In genomic region chr9:78549711-78550110, GRCh38 we compare ENCODE assay signal across 26 cellular contexts.
"Had no signal": no experiment of that assay in that cellular context is flagged by ENCODE, and none has a peak within 500 bp of the region (broad histone marks: within the 10 kb centered on the region; RNA-seq: fewer than 3 reads in every experiment).

No MANE protein-coding gene starts in this region.

- H3K4me1 ChIP-seq: ascending aorta, foreskin keratinocyte, pancreas, right lobe of liver, upper lobe of right lung had no signal

- H3K4me1 Mint-ChIP-seq: activated naive CD4-positive, alpha-beta T cell treated with anti-CD3 and anti-CD28 coated beads, Interleukin-2, amount 10 ng/mL, durations not matched to agents 7 days and 5 days; activated naive CD8-positive, alpha-beta T cell treated with anti-CD3 and anti-CD28 coated beads, Interleukin-2, amount 50 U/mL, for 24 hours; natural killer cell; stimulated activated memory B cell treated with anti-CD40 and anti-IgM and Interleukin-4, amounts not matched to agents 10 μg/mL and 1 μg/mL and 100 μg/mL, for 72 hours had no signal

- H3K9me3 ChIP-seq: ascending aorta, neutrophil, pancreas, right lobe of liver, upper lobe of right lung had no signal

- H3K79me2 ChIP-seq: hepatocyte had no signal

- H3K27me3 ChIP-seq: ascending aorta, foreskin keratinocyte, hepatocyte, neutrophil, pancreas, right lobe of liver, upper lobe of right lung had no signal

- H2AFZ ChIP-seq: hepatocyte had no signal

- H3K4me2 ChIP-seq: hepatocyte had no signal

- H3K27me3 Mint-ChIP-seq: activated naive CD4-positive, alpha-beta T cell treated with anti-CD3 and anti-CD28 coated beads, Interleukin-2, amount 10 ng/mL, durations not matched to agents 7 days and 5 days; stimulated activated memory B cell treated with anti-CD40 and anti-IgM and Interleukin-4, amounts not matched to agents 10 μg/mL and 1 μg/mL and 100 μg/mL, for 72 hours had no signal

- DNase-seq: activated CD4-positive, CD25-positive, alpha-beta regulatory T cell treated with anti-CD3 and anti-CD28 coated beads, Interleukin-2, amount 50 U/mL, for 72 hours; activated CD8-positive, alpha-beta memory T cell treated with anti-CD3 and anti-CD28 coated beads for 24 hours; activated CD8-positive, alpha-beta memory T cell treated with anti-CD3 and anti-CD28 coated beads, Interleukin-2, amount 50 U/mL, for 48 hours; activated effector memory CD4-positive, alpha-beta T cell treated with Interleukin-2 at 50 U/mL for 16 hours; activated naive CD4-positive, alpha-beta T cell treated with anti-CD3 and anti-CD28 coated beads, Interleukin-2, amount 10 ng/mL, durations not matched to agents 7 days and 5 days; activated naive CD8-positive, alpha-beta T cell treated with anti-CD3 and anti-CD28 coated beads, Interleukin-2, amount 50 U/mL, for 24 hours; activated T-cell treated with anti-CD3 and anti-CD28 coated beads, Interleukin-2, amount 50 U/mL, for 48 hours; cerebellar nuclear complex; effector CD4-positive, alpha-beta T cell; foreskin keratinocyte; left cardiac atrium; mesenchymal stem cell; natural killer cell; pancreas; right lobe of liver; stimulated activated CD4-positive, alpha-beta T cell treated with anti-CD3 and anti-CD28 coated beads, Interleukin-4, amount 100 ng/mL, for 4 hours; T-helper 2 cell; upper lobe of right lung had no signal

- ATAC-seq: activated naive CD8-positive, alpha-beta T cell treated with anti-CD3 and anti-CD28 coated beads, Interleukin-2, amount 50 U/mL, for 24 hours; esophagus mucosa; foreskin keratinocyte; natural killer cell; pancreas; right lobe of liver; stimulated activated memory B cell treated with anti-CD40 and anti-IgM and Interleukin-4, amounts not matched to agents 10 μg/mL and 1 μg/mL and 100 μg/mL, for 72 hours; upper lobe of right lung had no signal

- H3K4me3 Mint-ChIP-seq: activated naive CD4-positive, alpha-beta T cell treated with anti-CD3 and anti-CD28 coated beads, Interleukin-2, amount 10 ng/mL, durations not matched to agents 7 days and 5 days; activated naive CD8-positive, alpha-beta T cell treated with anti-CD3 and anti-CD28 coated beads, Interleukin-2, amount 50 U/mL, for 24 hours; natural killer cell; stimulated activated memory B cell treated with anti-CD40 and anti-IgM and Interleukin-4, amounts not matched to agents 10 μg/mL and 1 μg/mL and 100 μg/mL, for 72 hours had no signal

- H3K36me3 Mint-ChIP-seq: activated naive CD4-positive, alpha-beta T cell treated with anti-CD3 and anti-CD28 coated beads, Interleukin-2, amount 10 ng/mL, durations not matched to agents 7 days and 5 days; natural killer cell; stimulated activated memory B cell treated with anti-CD40 and anti-IgM and Interleukin-4, amounts not matched to agents 10 μg/mL and 1 μg/mL and 100 μg/mL, for 72 hours had no signal

- H3K4me3 ChIP-seq: ascending aorta, hepatocyte, pancreas, right lobe of liver, upper lobe of right lung had no signal

- H3K36me3 ChIP-seq: ascending aorta, neutrophil, pancreas, right lobe of liver, upper lobe of right lung had no signal

- H3K27ac ChIP-seq: ascending aorta, foreskin keratinocyte, hepatocyte, neutrophil, pancreas, right lobe of liver, upper lobe of right lung, VCaP had no signal

- FAIRE-seq: bronchial epithelial cell, islet of Langerhans, pancreas had no signal

- H3K27ac Mint-ChIP-seq: activated naive CD4-positive, alpha-beta T cell treated with anti-CD3 and anti-CD28 coated beads, Interleukin-2, amount 10 ng/mL, durations not matched to agents 7 days and 5 days; activated naive CD8-positive, alpha-beta T cell treated with anti-CD3 and anti-CD28 coated beads, Interleukin-2, amount 50 U/mL, for 24 hours; natural killer cell; stimulated activated memory B cell treated with anti-CD40 and anti-IgM and Interleukin-4, amounts not matched to agents 10 μg/mL and 1 μg/mL and 100 μg/mL, for 72 hours had no signal

- H3K9me3 Mint-ChIP-seq: activated naive CD4-positive, alpha-beta T cell treated with anti-CD3 and anti-CD28 coated beads, Interleukin-2, amount 10 ng/mL, durations not matched to agents 7 days and 5 days; activated naive CD8-positive, alpha-beta T cell treated with anti-CD3 and anti-CD28 coated beads, Interleukin-2, amount 50 U/mL, for 24 hours; natural killer cell; stimulated activated memory B cell treated with anti-CD40 and anti-IgM and Interleukin-4, amounts not matched to agents 10 μg/mL and 1 μg/mL and 100 μg/mL, for 72 hours had no signal
